ENCODE assay signal across 26 cellular contexts in genomic region chr15:43922021-43922420, GRCh38.
DNase-seq lines count a peak whose midpoint lies in the region; ATAC-seq and TF ChIP-seq lines count a peak whose summit lies in the region.
"Had no signal": no experiment of that assay in that cellular context is flagged by ENCODE, and none has a peak within 500 bp of the region (broad histone marks: within the 10 kb centered on the region; RNA-seq: fewer than 3 reads in every experiment).

No MANE protein-coding gene starts in this region.

- H3K4ac ChIP-seq in mesenchymal stem cell (ENCODE audit: low read depth in 1 of 2, low read length in 2 of 2) = no peak overlapping the region

- H3K9me3 ChIP-seq in mesenchymal stem cell (ENCODE audit: control insufficient read depth, low read length) = no peaks in the 10 kb centered on the region
- H3K9me3 ChIP-seq in suprapubic skin = no peaks in the 10 kb centered on the region
- H3K9me3 ChIP-seq: gastroesophageal sphincter, lower lobe of right lung had no signal

- no peak overlapping the region for H3K9ac ChIP-seq in mesenchymal stem cell (ENCODE audit: low read length)

- no peak overlapping the region for H2AFZ ChIP-seq in mesenchymal stem cell (ENCODE audit: low read depth, low read length)

- no peak overlapping the region for H2BK120ac ChIP-seq in mesenchymal stem cell (ENCODE audit: low read depth, low read length)

- no peak overlapping the region for H3K14ac ChIP-seq in mesenchymal stem cell (ENCODE audit: low read length in 2 of 2)

- no peak overlapping the region for H3K4me3 Mint-ChIP-seq in activated CD4-positive, alpha-beta T cell treated with anti-CD3 and anti-CD28 coated beads, Interleukin-2, amount 10 ng/mL, durations not matched to agents 24 days and 14 days
- H3K4me3 Mint-ChIP-seq in Calu3 (ENCODE audit: low read depth, unreplicated experiment) = no peak overlapping the region
- H3K4me3 Mint-ChIP-seq: activated CD4-positive, alpha-beta T cell treated with anti-CD3 and anti-CD28 coated beads, Interleukin-2, amount 10 ng/mL, durations not matched to agents 7 days and 5 days; neural crest cell; T-helper 17 cell had no signal

- peaks cover 2% of the 10 kb centered on the region for H3K4me1 Mint-ChIP-seq in activated CD4-positive, alpha-beta T cell treated with anti-CD3 and anti-CD28 coated beads, Interleukin-2, amount 10 ng/mL, durations not matched to agents 24 days and 14 days
- no peaks in the 10 kb centered on the region for H3K4me1 Mint-ChIP-seq in Calu3 (ENCODE audit: low read depth, unreplicated experiment)
- H3K4me1 Mint-ChIP-seq: activated CD4-positive, alpha-beta T cell treated with anti-CD3 and anti-CD28 coated beads, Interleukin-2, amount 10 ng/mL, durations not matched to agents 7 days and 5 days; neural crest cell; T-helper 17 cell had no signal

- CTCF ChIA-PET in Calu3 (lab: Charles Lee) = no interaction called here

- peak; percentile 26 for DNase-seq in H4 (ENCODE audit: low spot score)
- DNase-seq in RPMI7951 (ENCODE audit: low read depth) = peak; percentile 70
- DNase-seq in epithelial cell of esophagus (ENCODE audit: low read depth) = peak; percentile 69
- DNase-seq in mesenchymal stem cell = peak; percentile 69
- DNase-seq in activated CD4-positive, alpha-beta T cell treated with anti-CD3 and anti-CD28 coated beads, Interleukin-2, amount 10 ng/mL, durations not matched to agents 24 days and 14 days = no peak
- DNase-seq in suprapubic skin (ENCODE audit: low spot score in 2 of 2) = no peak
- no peak for DNase-seq in Calu3
- DNase-seq: activated CD4-positive, alpha-beta T cell treated with anti-CD3 and anti-CD28 coated beads, Interleukin-2, amount 10 ng/mL, durations not matched to agents 7 days and 5 days; activated naive CD4-positive, alpha-beta T cell treated with Interleukin-2 at 50 U/mL for 16 hours; activated T-cell treated with anti-CD3 and anti-CD28 coated beads, Interleukin-2, amount 50 U/mL, for 48 hours; anterior cingulate cortex; caudate nucleus; dermis blood vessel endothelial cell; kidney; lower lobe of right lung; NCI-H1436 treated with DMSO at 0.1 percent for 48 hours; NCI-H510A treated with DMSO at 0.1 percent for 48 hours; right cardiac atrium; stimulated activated CD4-positive, alpha-beta T cell treated with anti-CD3 and anti-CD28 coated beads, Interleukin-4, amount 100 ng/mL, for 4 hours; stimulated activated naive CD4-positive, alpha-beta T cell treated with Interleukin-2 at 50 U/mL for 16 hours; T-helper 17 cell; WERI-Rb-1 had no signal

- 59% methylated on average over 4 of the region's 4 CpGs for WGBS in mesenchymal stem cell
- 53% methylated on average over 4 of the region's 4 CpGs for WGBS in suprapubic skin

- no peaks in the 10 kb centered on the region for H3K36me3 Mint-ChIP-seq in activated CD4-positive, alpha-beta T cell treated with anti-CD3 and anti-CD28 coated beads, Interleukin-2, amount 10 ng/mL, durations not matched to agents 24 days and 14 days (ENCODE audit: low read depth)
- H3K36me3 Mint-ChIP-seq in Calu3 (ENCODE audit: insufficient read depth, unreplicated experiment) = no peaks in the 10 kb centered on the region

- TF ChIP-seq CTCF in epithelial cell of esophagus (IDR thresholded peaks at IDR 0.05; ENCODE audit: insufficient read depth, low read depth, low read length, missing control alignments) (no peak), suprapubic skin (IDR thresholded peaks at IDR 0.05) (no peak), Calu3 (IDR thresholded peaks at IDR 0.05; ENCODE audit: unreplicated experiment) (no peak)

- no peak overlapping the region for H3K4me3 ChIP-seq in epithelial cell of esophagus (ENCODE audit: low read length)
- H3K4me3 ChIP-seq in mesenchymal stem cell (ENCODE audit: insufficient read depth in 1 of 2, low read depth in 1 of 2, low read length in 2 of 2) = no peak overlapping the region
- H3K4me3 ChIP-seq in suprapubic skin = no peak overlapping the region
- H3K4me3 ChIP-seq: gastroesophageal sphincter, lower lobe of right lung had no signal

- H4K8ac ChIP-seq in mesenchymal stem cell (ENCODE audit: low read length) = no peak overlapping the region

- no peaks in the 10 kb centered on the region for H3K27me3 Mint-ChIP-seq in activated CD4-positive, alpha-beta T cell treated with anti-CD3 and anti-CD28 coated beads, Interleukin-2, amount 10 ng/mL, durations not matched to agents 24 days and 14 days
- H3K27me3 Mint-ChIP-seq in Calu3 (ENCODE audit: unreplicated experiment) = no peaks in the 10 kb centered on the region
- H3K27me3 Mint-ChIP-seq: activated CD4-positive, alpha-beta T cell treated with anti-CD3 and anti-CD28 coated beads, Interleukin-2, amount 10 ng/mL, durations not matched to agents 7 days and 5 days had no signal

- TF ChIP-seq EP300 in suprapubic skin (IDR thresholded peaks at IDR 0.05) = no peak

- no peak overlapping the region for H4K91ac ChIP-seq in mesenchymal stem cell (ENCODE audit: low read length)

- H3K27ac ChIP-seq in mesenchymal stem cell (ENCODE audit: low read length, poor library complexity, severe bottlenecking) = no peak overlapping the region
- H3K27ac ChIP-seq in suprapubic skin = no peak overlapping the region
- H3K27ac ChIP-seq: C4-2B, gastroesophageal sphincter, lower lobe of right lung, WERI-Rb-1 had no signal

- H2BK15ac ChIP-seq in mesenchymal stem cell (ENCODE audit: low read depth, poor library complexity, severe bottlenecking) = no peak overlapping the region

- peaks cover 4% of the 10 kb centered on the region for H3K4me1 ChIP-seq in mesenchymal stem cell (ENCODE audit: control insufficient read depth, insufficient read depth, low read depth, low read length)
- H3K4me1 ChIP-seq in suprapubic skin = peaks cover 5% of the 10 kb centered on the region
- H3K4me1 ChIP-seq: lower lobe of right lung had no signal

- H3K9me3 Mint-ChIP-seq in activated CD4-positive, alpha-beta T cell treated with anti-CD3 and anti-CD28 coated beads, Interleukin-2, amount 10 ng/mL, durations not matched to agents 24 days and 14 days = no peaks in the 10 kb centered on the region
- no peaks in the 10 kb centered on the region for H3K9me3 Mint-ChIP-seq in Calu3 (ENCODE audit: low read depth, unreplicated experiment)
- H3K9me3 Mint-ChIP-seq: activated CD4-positive, alpha-beta T cell treated with anti-CD3 and anti-CD28 coated beads, Interleukin-2, amount 10 ng/mL, durations not matched to agents 7 days and 5 days; neural crest cell had no signal

- intact Hi-C loops in activated CD4-positive, alpha-beta T cell treated with anti-CD3 and anti-CD28 coated beads, Interleukin-2, amount 10 ng/mL, durations not matched to agents 24 days and 14 days (cut with micrococcal nuclease) = no loop called here
- intact Hi-C loops in Calu3 (cut with micrococcal nuclease; ENCODE audit: unreplicated experiment) = no loop called here

- H3K27me3 ChIP-seq in mesenchymal stem cell (ENCODE audit: control insufficient read depth in 1 of 2, insufficient read depth in 1 of 2, low read length in 2 of 2) = no peaks in the 10 kb centered on the region
- H3K27me3 ChIP-seq in suprapubic skin = no peaks in the 10 kb centered on the region
- H3K27me3 ChIP-seq: gastroesophageal sphincter had no signal

- no peak overlapping the region for H3K4me2 ChIP-seq in mesenchymal stem cell (ENCODE audit: low read length, poor library complexity, severe bottlenecking)

- peaks cover 4 to 10% of the 10 kb centered on the region in 2 experiments for H3K36me3 ChIP-seq in mesenchymal stem cell (ENCODE audit: control insufficient read depth in 1 of 2, insufficient read depth in 2 of 2, low read depth in 1 of 2, low read length in 2 of 2)
- H3K36me3 ChIP-seq in suprapubic skin = no peaks in the 10 kb centered on the region
- H3K36me3 ChIP-seq: gastroesophageal sphincter, lower lobe of right lung, WERI-Rb-1 had no signal

- H3K27ac Mint-ChIP-seq in activated CD4-positive, alpha-beta T cell treated with anti-CD3 and anti-CD28 coated beads, Interleukin-2, amount 10 ng/mL, durations not matched to agents 24 days and 14 days = no peak overlapping the region
- no peak overlapping the region for H3K27ac Mint-ChIP-seq in Calu3 (ENCODE audit: unreplicated experiment)
- H3K27ac Mint-ChIP-seq: activated CD4-positive, alpha-beta T cell treated with anti-CD3 and anti-CD28 coated beads, Interleukin-2, amount 10 ng/mL, durations not matched to agents 7 days and 5 days; T-helper 17 cell had no signal

- TF ChIP-seq POLR2A in suprapubic skin (IDR thresholded peaks at IDR 0.05) = no peak

- no TSS peak for BruUV-seq in Calu3 (replicated peaks; lab: Mats Ljungman, UMichigan)

- peaks cover 9% of the 10 kb centered on the region for H3K79me1 ChIP-seq in mesenchymal stem cell (replicated peaks; ENCODE audit: low read length, poor library complexity, severe bottlenecking)

- no peak overlapping the region for H2BK12ac ChIP-seq in mesenchymal stem cell (ENCODE audit: low read length in 2 of 2)

- ATAC-seq in GM21423 (IDR thresholded peaks at IDR 0.05; ENCODE audit: unreplicated experiment) = no peak
- ATAC-seq: gastroesophageal sphincter, lower lobe of right lung, right cardiac atrium, T-helper 17 cell had no signal

- H2AK5ac ChIP-seq in mesenchymal stem cell (ENCODE audit: low read length, severe bottlenecking) = no peak overlapping the region

- no peak overlapping the region for H2BK5ac ChIP-seq in mesenchymal stem cell (ENCODE audit: low read depth, low read length, poor library complexity, severe bottlenecking)

- H3K23ac ChIP-seq in mesenchymal stem cell (ENCODE audit: low read length in 2 of 2) = no peak overlapping the region

- no peak overlapping the region for H3K18ac ChIP-seq in mesenchymal stem cell (ENCODE audit: low read depth in 1 of 2, low read length in 2 of 2)

Comparison
In these comparisons a context has a peak if more than half of its experiments do, and no peak if none do; other contexts are left out.
1. DNase-seq: peak in H4 (single experiment), RPMI7951 (single experiment), epithelial cell of esophagus (single experiment) and mesenchymal stem cell (single experiment); none in activated CD4-positive, alpha-beta T cell treated with anti-CD3 and anti-CD28 coated beads, Interleukin-2, amount 10 ng/mL, durations not matched to agents 24 days and 14 days (single experiment), suprapubic skin (0 of 2) and Calu3 (single experiment).